In the genomic region with DNA sequence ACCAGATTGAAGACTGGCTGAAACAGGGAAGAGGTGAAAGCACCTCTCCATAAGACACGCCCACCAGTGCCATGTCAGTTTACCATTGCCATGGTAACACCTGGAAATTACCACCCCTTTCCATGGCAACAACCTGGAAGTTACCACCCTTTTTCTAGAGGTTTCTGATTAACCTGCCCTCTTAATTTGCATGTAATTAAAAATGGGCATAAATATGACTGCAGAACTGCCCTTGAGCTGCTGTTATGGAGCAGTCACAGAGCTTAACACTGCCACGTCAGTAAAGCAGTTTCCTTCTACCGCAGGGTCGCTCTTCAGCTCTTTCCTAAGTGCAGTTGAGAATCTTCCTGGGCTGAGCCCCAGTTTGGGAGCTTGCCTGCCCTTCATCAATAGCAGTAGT, we compare ENCODE assay signal across 9 cellular contexts. TPM values are rescaled to one million over a fixed set of nuclear protein-coding genes. Genes with fewer than 3 reads are reported as not detected.
DNase-seq lines count a peak whose midpoint lies in the region; ATAC-seq, FAIRE-seq and TF ChIP-seq lines count a peak whose summit lies in the region.
"Had no signal": no experiment of that assay in that cellular context is flagged by ENCODE, and none has a peak within 500 bp of the region (broad histone marks: within the 10 kb centered on the region; RNA-seq: fewer than 3 reads in every experiment).

No MANE protein-coding gene starts in this region.

- TF ChIP-seq CTCF in OCI-LY7 (conservative IDR thresholded peaks at IDR 0.05; ENCODE audit: low read length) = no peak
- no peak for TF ChIP-seq CTCF in esophagus muscularis mucosa (IDR thresholded peaks at IDR 0.05)

- H3K4me3 ChIP-seq in OCI-LY7 (ENCODE audit: low read depth, low read length, poor library complexity, severe bottlenecking) (peak overlapping the region; percentile 32), esophagus muscularis mucosa (no peak overlapping the region)

- CTCF ChIA-PET in OCI-LY7 (lab: Charles Lee; ENCODE audit: unreplicated experiment) = no interaction called here

- H3K4me3 Mint-ChIP-seq in stimulated activated naive CD8-positive, alpha-beta T cell treated with anti-CD3 and anti-CD28 coated beads, Interleukin-15, amount 100 ng/mL, for 72 hours = peak overlapping the region; percentile 53 to 77

- H3K36me3 ChIP-seq in OCI-LY7 (ENCODE audit: insufficient read depth, low read length) (no peaks in the 10 kb centered on the region), esophagus muscularis mucosa (no peaks in the 10 kb centered on the region)

- peak; percentile 48 for DNase-seq in OCI-LY7 (ENCODE audit: low spot score)
- no peak for DNase-seq in esophagus muscularis mucosa (ENCODE audit: extremely low spot score)
- DNase-seq in stimulated activated naive CD8-positive, alpha-beta T cell treated with anti-CD3 and anti-CD28 coated beads, Interleukin-15, amount 100 ng/mL, for 72 hours = peak in 1 of 2 donors; percentile 44
- DNase-seq in H54 (ENCODE audit: insufficient read length, low spot score) = no peak
- no peak for DNase-seq in NCI-H524 treated with DMSO at 0.1 percent for 48 hours (lab: John Stamatoyannopoulos, UW)
- no peak for DNase-seq in DMS114 treated with DMSO at 0.1 percent for 48 hours (lab: John Stamatoyannopoulos, UW; ENCODE audit: unreplicated experiment)

- intact Hi-C loops in OCI-LY7 (cut with micrococcal nuclease; ENCODE audit: unreplicated experiment) = no loop called here
- intact Hi-C loops in esophagus muscularis mucosa (cut with DNase I) = no loop called here

- no peaks in the 10 kb centered on the region for H3K9me3 Mint-ChIP-seq in stimulated activated naive CD8-positive, alpha-beta T cell treated with anti-CD3 and anti-CD28 coated beads, Interleukin-15, amount 100 ng/mL, for 72 hours

- H3K4me1 Mint-ChIP-seq in stimulated activated naive CD8-positive, alpha-beta T cell treated with anti-CD3 and anti-CD28 coated beads, Interleukin-15, amount 100 ng/mL, for 72 hours = peaks cover 91% of the 10 kb centered on the region

- peak overlapping the region; percentile 56 to 79 for H3K27ac Mint-ChIP-seq in stimulated activated naive CD8-positive, alpha-beta T cell treated with anti-CD3 and anti-CD28 coated beads, Interleukin-15, amount 100 ng/mL, for 72 hours

- BruUV-seq in OCI-LY7 (replicated peaks; lab: Mats Ljungman, UMichigan) = no TSS peak

- POLR2A ChIA-PET in OCI-LY7 (lab: Charles Lee) = interaction anchor here (0.6 to 1.4 kb wide), 9 partner anchors 9 to 503 kb away, joined by 3 to 8 read pairs (median 3); no protein-coding TSS in a partner anchor

- H3K27me3 Mint-ChIP-seq in stimulated activated naive CD8-positive, alpha-beta T cell treated with anti-CD3 and anti-CD28 coated beads, Interleukin-15, amount 100 ng/mL, for 72 hours = no peaks in the 10 kb centered on the region

- H3K27ac ChIP-seq in OCI-LY7 (ENCODE audit: low read depth, low read length, poor library complexity, severe bottlenecking) (peak overlapping the region; percentile 35), esophagus muscularis mucosa (replicated peaks in 1 of 4) (peak overlapping the region; percentile 60 to 85 (median 83))
- H3K27ac ChIP-seq: parathyroid adenoma had no signal

- H3K27me3 ChIP-seq in esophagus muscularis mucosa = no peaks in the 10 kb centered on the region

- no peak for TF ChIP-seq EP300 in esophagus muscularis mucosa (IDR thresholded peaks at IDR 0.05)

- no peaks in the 10 kb centered on the region for H3K9me2 ChIP-seq in OCI-LY7 (ENCODE audit: insufficient read depth, low read length)

- H4K20me1 ChIP-seq in OCI-LY7 (ENCODE audit: insufficient read depth, low read length) = 0 out of 2 replicates have a peak, but pooled peaks cover 6% of the 10 kb centered on the region

- H3K9me3 ChIP-seq in OCI-LY7 (ENCODE audit: low read length) (no peaks in the 10 kb centered on the region), esophagus muscularis mucosa (no peaks in the 10 kb centered on the region)

- 39% methylated on average over 4 of the region's 4 CpGs for WGBS in esophagus muscularis mucosa

- H3K4me2 ChIP-seq in OCI-LY7 (ENCODE audit: low read length) = peak overlapping the region; percentile 68

- H3K4me1 ChIP-seq in OCI-LY7 (ENCODE audit: insufficient read depth, low read length, poor library complexity, severe bottlenecking) (peaks cover 57% of the 10 kb centered on the region), esophagus muscularis mucosa (peaks cover 60 to 91% (median 86%) of the 10 kb centered on the region in 4 donors)

- H2AFZ ChIP-seq in OCI-LY7 (ENCODE audit: low read length) = no peak overlapping the region
- H2AFZ ChIP-seq: parathyroid adenoma had no signal

- TF ChIP-seq POLR2A in esophagus muscularis mucosa (IDR thresholded peaks at IDR 0.05; ENCODE audit: low read depth) = no peak
- TF ChIP-seq POLR2A in H54 (IDR thresholded peaks at IDR 0.05; ENCODE audit: low read depth, low read length) = no peak

- peaks cover 83% of the 10 kb centered on the region for H3K79me2 ChIP-seq in OCI-LY7 (ENCODE audit: insufficient read depth, low read depth, low read length)
- H3K79me2 ChIP-seq: parathyroid adenoma had no signal

- no peak for FAIRE-seq in H54 (lab: Jason Lieb, UNC)

- ATAC-seq in GM18520 (IDR thresholded peaks at IDR 0.05; ENCODE audit: unreplicated experiment) = peak; percentile 33
- peak; percentile 38 for ATAC-seq in GM21825 (IDR thresholded peaks at IDR 0.05; ENCODE audit: unreplicated experiment)
- ATAC-seq in stimulated activated naive CD8-positive, alpha-beta T cell treated with anti-CD3 and anti-CD28 coated beads, Interleukin-15, amount 100 ng/mL, for 72 hours = peak; percentile 38

RNA-seq across cellular contexts. Expression of gene RASSF3, which starts 55.2 kb away (rescaled TPM):
- total RNA-seq in OCI-LY7 (2014; rRNA removed; shearing (Covaris generic)) = 13.8 and 16.3 TPM in 2 replicates
- 49.9 and 50.8 TPM in 2 replicates for total RNA-seq in OCI-LY7 (2022)
- 100 to 1,000 TPM; 124 to 299 (median 229) TPM for total RNA-seq in esophagus muscularis mucosa
